ENCODE assay signal across 8 cellular contexts in the genomic region with DNA sequence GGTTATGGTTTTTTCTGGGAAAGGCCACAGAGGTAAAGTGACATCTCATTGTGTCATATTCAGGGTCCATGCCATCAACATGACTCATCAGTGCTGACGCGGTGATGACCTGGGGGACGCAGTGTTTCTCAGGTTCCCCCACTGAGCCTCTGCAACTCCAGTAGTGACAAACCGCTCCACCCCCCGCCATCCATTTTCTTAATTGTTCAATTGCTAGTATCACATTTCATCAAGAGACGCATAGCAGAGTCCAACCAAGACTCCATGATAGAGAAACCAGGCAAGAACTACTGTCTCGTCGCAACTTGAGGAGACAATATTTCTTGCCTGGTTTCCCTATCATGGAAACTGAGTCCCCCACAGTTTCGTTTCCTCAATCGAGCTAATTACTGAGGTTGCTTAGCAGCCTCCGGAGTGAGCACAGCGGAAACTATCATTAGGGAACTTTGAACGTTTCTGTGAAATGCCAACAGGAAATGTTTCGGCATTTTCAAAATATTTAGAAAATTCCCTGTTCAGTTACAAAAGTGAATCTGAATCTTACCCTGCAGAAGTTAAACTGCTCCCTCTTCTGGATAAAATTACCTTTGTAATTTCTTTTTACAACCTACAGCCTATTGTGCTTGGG. TPM values are rescaled to one million over a fixed set of nuclear protein-coding genes. Genes with fewer than 3 reads are reported as not detected.
A peak's percentile ranks its signal among the peaks of the same experiment; 100 is the strongest.
DNase-seq lines count a peak whose midpoint lies in the region; ATAC-seq, FAIRE-seq and TF ChIP-seq lines count a peak whose summit lies in the region.

No MANE protein-coding gene starts in this region.

- intact Hi-C loops in K562 (cut with micrococcal nuclease): no loop called here

- H3K4me1 ChIP-seq in K562 (replicated peaks in 1 of 2; ENCODE audit: control insufficient read depth in 2 of 2, insufficient read depth in 2 of 2, low read length in 2 of 2): peaks cover 44 to 70% of the 10 kb centered on the region in 2 experiments

- no peaks in the 10 kb centered on the region for H3K36me3 ChIP-seq in K562 (ENCODE audit: control insufficient read depth, insufficient read depth, low read length)
- no peaks in the 10 kb centered on the region for H3K36me3 ChIP-seq in kidney epithelial cell (ENCODE audit: control insufficient read depth, insufficient read depth, low read length)

- POLR2A ChIA-PET in K562 (lab: Yijun Ruan, JAX): no interaction called here

- H3K9ac ChIP-seq in K562 (ENCODE audit: insufficient read depth in 1 of 2, low read depth in 2 of 2, low read length in 2 of 2): peak overlapping the region; percentile 18 to 61; a peak in 3 of 4 replicates

- H3K4me3 ChIP-seq in K562 (peak overlapping the region; percentile 2; the same call in 1 of the 2 replicates), kidney epithelial cell (ENCODE audit: low read depth, low read length) (peak overlapping the region; percentile 35)

- peak; percentile 57; the same call in 1 of the 2 replicates for TF ChIP-seq POLR2A in K562 (conservative IDR thresholded peaks at IDR 0.05)

- H3K9me3 ChIP-seq in K562 (replicated peaks; ENCODE audit: control insufficient read depth, insufficient read depth, low read depth, low read length): no peaks in the 10 kb centered on the region

- DNase-seq in GF-D8 (lab: John Stamatoyannopoulos, UW) (peak; percentile 64), HS-5 (ENCODE audit: low read depth) (peak; percentile 88), T1000 (lab: John Stamatoyannopoulos, UW) (peak; percentile 41), K562 (ENCODE audit: extremely low read depth in 1 of 4, low spot score in 3 of 4) (peak; percentile 71 to 92 (median 76)), kidney epithelial cell (ENCODE audit: low read depth) (no peak), DMS79 (lab: John Stamatoyannopoulos, UW) (no peak)
- DNase-seq in stimulated activated CD4-positive, alpha-beta T cell treated with anti-CD3 and anti-CD28 coated beads, Interleukin-2, amount 100 ng/mL, for 4 hours (ENCODE audit: low read depth): peak; percentile 83

- H3K27ac ChIP-seq in K562 (ENCODE audit: extremely low read depth, low read depth, low read length): peak overlapping the region; percentile 98

- peak overlapping the region; percentile 93 for H2AFZ ChIP-seq in K562 (ENCODE audit: low read depth, low read length)

- no TSS peak for BruUV-seq in K562 (replicated peaks; lab: Mats Ljungman, UMichigan)

- TF ChIP-seq CTCF in K562 (IDR thresholded peaks at IDR 0.05 in 2 of 3, conservative IDR thresholded peaks at IDR 0.05 in 1 of 3; ENCODE audit: insufficient read depth in 2 of 3, low read depth in 1 of 3, low read length in 3 of 3) (peak; percentile 19 to 57 (median 34); a peak in 5 of 6 replicates), kidney epithelial cell (IDR thresholded peaks at IDR 0.05; ENCODE audit: insufficient read depth, low read length, poor library complexity, severe bottlenecking) (no peak)

- CTCF ChIA-PET in K562 (lab: Yijun Ruan, JAX; ENCODE audit: low intra/inter-chr PET ratio): interaction anchor here (1.4 kb wide), 1 partner anchor 62 kb away, joined by 7 read pairs; no protein-coding TSS in a partner anchor

- H3K27me3 ChIP-seq in K562 (ENCODE audit: control insufficient read depth in 2 of 2, insufficient read depth in 2 of 2, low read length in 2 of 2) (no peaks in the 10 kb centered on the region), kidney epithelial cell (ENCODE audit: control insufficient read depth, insufficient read depth, low read length) (no peaks in the 10 kb centered on the region)

- no peaks in the 10 kb centered on the region for H4K20me1 ChIP-seq in K562 (replicated peaks; ENCODE audit: control insufficient read depth, insufficient read depth, low read length)

- in situ Hi-C loops in K562 (cut with MboI): no loop called here

- ATAC-seq in K562: peak; percentile 33
- no peak for ATAC-seq in HG03469 (IDR thresholded peaks at IDR 0.05; ENCODE audit: unreplicated experiment)

- TF ChIP-seq RAD21 in K562 (CRISPR knock-in tag; conservative IDR thresholded peaks at IDR 0.05 in 1 of 2, IDR thresholded peaks at IDR 0.05 in 1 of 2): peak; percentile 18 to 37; a peak in 1 of 4 replicates

- peak; percentile 46; the same call in 1 of the 2 replicates for TF ChIP-seq EP300 in K562 (IDR thresholded peaks at IDR 0.05; ENCODE audit: low read length)

- H3K4me2 ChIP-seq in K562 (ENCODE audit: insufficient read depth, low read length): peak overlapping the region; percentile 73

- WGBS in K562 (ENCODE audit: insufficient coverage, low coverage, missing lambda C conversion rate): 6% methylated on average over 14 of the region's 14 CpGs

- H3K9me1 ChIP-seq in K562 (ENCODE audit: control insufficient read depth, insufficient read depth, low read length): no peaks in the 10 kb centered on the region

- peak; percentile 83 for FAIRE-seq in K562 (lab: Jason Lieb, UNC)

- H3K79me2 ChIP-seq in K562 (ENCODE audit: control insufficient read depth, insufficient read depth, low read length): no peaks in the 10 kb centered on the region

TF ChIP-seq in K562, 482 proteins besides CTCF, POLR2A, EP300 and RAD21 (continues in another document):
- TF ChIP-seq ZNF263 (CRISPR knock-in tag; IDR thresholded peaks at IDR 0.05; ENCODE audit: borderline replicate concordance): no peak
- TF ChIP-seq, protein P1, sequence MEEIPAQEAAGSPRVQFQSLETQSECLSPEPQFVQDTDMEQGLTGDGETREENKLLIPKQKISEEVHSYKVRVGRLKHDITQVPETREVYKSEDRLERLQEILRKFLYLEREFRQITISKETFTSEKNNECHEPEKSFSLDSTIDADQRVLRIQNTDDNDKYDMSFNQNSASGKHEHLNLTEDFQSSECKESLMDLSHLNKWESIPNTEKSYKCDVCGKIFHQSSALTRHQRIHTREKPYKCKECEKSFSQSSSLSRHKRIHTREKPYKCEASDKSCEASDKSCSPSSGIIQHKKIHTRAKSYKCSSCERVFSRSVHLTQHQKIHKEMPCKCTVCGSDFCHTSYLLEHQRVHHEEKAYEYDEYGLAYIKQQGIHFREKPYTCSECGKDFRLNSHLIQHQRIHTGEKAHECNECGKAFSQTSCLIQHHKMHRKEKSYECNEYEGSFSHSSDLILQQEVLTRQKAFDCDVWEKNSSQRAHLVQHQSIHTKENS (CRISPR knock-in tag; IDR thresholded peaks at IDR 0.05): no peak
- TF ChIP-seq, protein P2, sequence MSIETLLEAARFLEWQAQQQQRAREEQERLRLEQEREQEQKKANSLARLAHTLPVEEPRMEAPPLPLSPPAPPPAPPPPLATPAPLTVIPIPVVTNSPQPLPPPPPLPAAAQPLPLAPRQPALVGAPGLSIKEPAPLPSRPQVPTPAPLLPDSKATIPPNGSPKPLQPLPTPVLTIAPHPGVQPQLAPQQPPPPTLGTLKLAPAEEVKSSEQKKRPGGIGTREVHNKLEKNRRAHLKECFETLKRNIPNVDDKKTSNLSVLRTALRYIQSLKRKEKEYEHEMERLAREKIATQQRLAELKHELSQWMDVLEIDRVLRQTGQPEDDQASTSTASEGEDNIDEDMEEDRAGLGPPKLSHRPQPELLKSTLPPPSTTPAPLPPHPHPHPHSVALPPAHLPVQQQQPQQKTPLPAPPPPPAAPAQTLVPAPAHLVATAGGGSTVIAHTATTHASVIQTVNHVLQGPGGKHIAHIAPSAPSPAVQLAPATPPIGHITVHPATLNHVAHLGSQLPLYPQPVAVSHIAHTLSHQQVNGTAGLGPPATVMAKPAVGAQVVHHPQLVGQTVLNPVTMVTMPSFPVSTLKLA (conservative IDR thresholded peaks at IDR 0.05): peak in 1 of 2 experiments; percentile 26; a peak in 1 of 4 replicates

RNA-seq across cellular contexts. Expression of a gene that starts 12.2 kb away (rescaled TPM):
- 11.1 and 19.1 TPM in 2 replicates for total RNA-seq in K562 (2011; cell fraction: chromatin; rRNA removed; ENCODE audit: low replicate concordance)
- total RNA-seq in K562 (2011; cell fraction: nucleolus; rRNA removed): 13.9 and 18.2 TPM in 2 replicates
- 16.9 and 26.9 TPM in 2 replicates for total RNA-seq in K562 (2011; cell fraction: nucleoplasm; rRNA removed)
- total RNA-seq in K562 (2014; rRNA removed) (36.7 and 41.2 TPM in 2 replicates), K562 (2014; rRNA removed; fragmentation: Illumina TruSeq; extraction: Trizol) (49.3 and 62.5 TPM in 2 replicates), K562 (2015; rRNA removed; fragmentation: Illumina TruSeq; extraction: Trizol) (31.9 and 33.9 TPM in 2 replicates), K562 (2021) (45.6 and 46.5 TPM in 2 replicates), kidney epithelial cell (39.9 and 43.2 TPM in 2 replicates)
- polyA plus RNA-seq in K562 (2011; rRNA removed) (49.4 and 108 TPM in 2 replicates), K562 (2014; fragmentation: Illumina TruSeq; extraction: Trizol) (57.7 and 78.3 TPM in 2 replicates), K562 (2014; fragmentation: Nextera tagmentation; extraction: Ambion mirVana) (10 to 100 TPM; 63.8 to 68.7 TPM), K562 (2014; rRNA removed) (61.9 and 66.9 TPM in 2 replicates)
- 24.3 and 27.5 TPM in 2 replicates for polyA plus RNA-seq in K562 (2011; cell fraction: cytosol; rRNA removed)
- 22.6 and 24.2 TPM in 2 replicates for polyA plus RNA-seq in K562 (2011; cell fraction: nucleus; rRNA removed)
- polyA plus RNA-seq in K562 (2012): 44.7 and 93.0 TPM in 2 replicates
- 48.6 and 55.2 TPM in 2 replicates for polyA minus RNA-seq in K562 (2011; rRNA and poly(A)+ RNA removed)
- polyA minus RNA-seq in K562 (2011; cell fraction: cytosol; rRNA and poly(A)+ RNA removed): 25.9 and 43.6 TPM in 2 replicates
- 20.3 and 22.5 TPM in 2 replicates for polyA minus RNA-seq in K562 (2011; cell fraction: nucleus; rRNA and poly(A)+ RNA removed)

RNA-seq across cellular contexts. Expression of a gene that starts 49.2 kb away (rescaled TPM):
- total RNA-seq in K562 (2011; cell fraction: chromatin; rRNA removed; ENCODE audit: low replicate concordance): 38.5 and 40.9 TPM in 2 replicates
- 25.5 and 30.9 TPM in 2 replicates for total RNA-seq in K562 (2011; cell fraction: nucleolus; rRNA removed)
- total RNA-seq in K562 (2011; cell fraction: nucleoplasm; rRNA removed): 39.8 and 60.8 TPM in 2 replicates
- 18.8 and 18.9 TPM in 2 replicates for total RNA-seq in K562 (2014; rRNA removed)
- total RNA-seq in K562 (2014; rRNA removed; fragmentation: Illumina TruSeq; extraction: Trizol): 30.7 and 37.5 TPM in 2 replicates
- 18.4 and 21.5 TPM in 2 replicates for total RNA-seq in K562 (2015; rRNA removed; fragmentation: Illumina TruSeq; extraction: Trizol)
- 31.7 and 37.0 TPM in 2 replicates for total RNA-seq in K562 (2021)
- polyA plus RNA-seq in K562 (2011; rRNA removed): 72.3 and 136 TPM in 2 replicates
- 68.2 and 93.0 TPM in 2 replicates for polyA plus RNA-seq in K562 (2011; cell fraction: cytosol; rRNA removed)
- polyA plus RNA-seq in K562 (2011; cell fraction: nucleus; rRNA removed): 24.3 and 46.3 TPM in 2 replicates
- polyA plus RNA-seq in K562 (2012): 21.2 and 35.3 TPM in 2 replicates
- 34.6 and 40.3 TPM in 2 replicates for polyA plus RNA-seq in K562 (2014; fragmentation: Illumina TruSeq; extraction: Trizol)
- polyA plus RNA-seq in K562 (2014; fragmentation: Nextera tagmentation; extraction: Ambion mirVana): 10 to 100 TPM; 12.1 to 20.0 TPM
- 26.6 and 32.2 TPM in 2 replicates for polyA plus RNA-seq in K562 (2014; rRNA removed)
- 75.4 and 149 TPM in 2 replicates for polyA minus RNA-seq in K562 (2011; rRNA and poly(A)+ RNA removed)
- 34.9 and 85.8 TPM in 2 replicates for polyA minus RNA-seq in K562 (2011; cell fraction: cytosol; rRNA and poly(A)+ RNA removed)
- polyA minus RNA-seq in K562 (2011; cell fraction: nucleus; rRNA and poly(A)+ RNA removed): 14.3 and 16.3 TPM in 2 replicates
- total RNA-seq in kidney epithelial cell: 9.3 and 11.7 TPM in 2 replicates

Comparison
In these comparisons a context has a peak if more than half of its experiments do, and no peak if none do; other contexts are left out.
1. DNase-seq: peak in GF-D8 (single experiment), HS-5 (single experiment), T1000 (single experiment), K562 (4 of 4) and stimulated activated CD4-positive, alpha-beta T cell treated with anti-CD3 and anti-CD28 coated beads, Interleukin-2, amount 100 ng/mL, for 4 hours (single experiment); none in kidney epithelial cell (single experiment) and DMS79 (single experiment).